Comparison of ENCODE assay signal across 28 cellular contexts in the genomic region with DNA sequence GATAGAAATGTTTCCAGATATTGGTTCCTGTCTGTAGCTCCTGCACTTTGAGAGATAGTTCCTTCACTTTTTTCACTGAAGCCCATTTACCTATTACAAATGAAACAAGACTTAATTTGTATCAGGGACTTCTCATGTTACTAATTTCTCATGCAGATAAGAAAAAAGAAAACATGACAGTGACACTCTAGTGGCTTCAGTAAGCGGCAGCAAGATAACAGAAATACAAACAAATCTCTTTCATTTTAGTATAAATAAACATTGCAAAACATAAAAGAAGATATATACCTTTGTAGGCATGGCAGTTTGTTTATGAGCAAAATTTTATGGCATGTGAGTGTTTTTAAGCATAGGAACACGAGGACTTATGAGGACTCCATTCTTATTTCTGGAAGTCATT.
"Had no signal": no experiment of that assay in that cellular context is flagged by ENCODE, and none has a peak within 500 bp of the region (broad histone marks: within the 10 kb centered on the region; RNA-seq: fewer than 3 reads in every experiment).

No MANE protein-coding gene starts in this region.

- H3K9me3 Mint-ChIP-seq: activated B cell treated with CpG ODN at 0.5 μM for 24 hours; activated CD4-positive, alpha-beta T cell treated with anti-CD3 and anti-CD28 coated beads, Interleukin-2, amount 10 ng/mL, durations not matched to agents 24 days and 14 days; activated naive CD4-positive, alpha-beta T cell treated with anti-CD3 and anti-CD28 coated beads, Interleukin-2, amount 50 U/mL, for 72 hours; activated T-cell treated with anti-CD3 and anti-CD28 coated beads, Interleukin-2, amount 50 U/mL, for 24 hours; activated T-helper 1 cell treated with anti-CD3 and anti-CD28 coated beads, Interleukin-12 subunit alpha, Interleukin-12 subunit beta, Interleukin-2, Interleukin-4 antibody, amounts not matched to agents 30 ng/mL and 10 ng/mL and 1 ng/mL, durations not matched to agents 14 hours and 24 hours and 36 hours; T-helper 1 cell treated with Interleukin-12 subunit alpha and Interleukin-12 subunit beta and Interleukin-4 antibody, amounts not matched to agents 30 μg/mL and 1 μg/mL, for 36 hours had no signal

- H3K4me1 ChIP-seq: Peyer's patch, SJCRH30 had no signal

- H3K27me3 Mint-ChIP-seq: activated B cell treated with CpG ODN at 0.5 μM for 24 hours; activated CD4-positive, alpha-beta T cell treated with anti-CD3 and anti-CD28 coated beads, Interleukin-2, amount 10 ng/mL, durations not matched to agents 24 days and 14 days; activated CD8-positive, alpha-beta memory T cell treated with anti-CD3 and anti-CD28 coated beads, Interleukin-2, amount 10 ng/mL, durations not matched to agents 7 days and 5 days; activated T-cell treated with anti-CD3 and anti-CD28 coated beads, Interleukin-2, amount 50 U/mL, for 24 hours had no signal

- H3K36me3 ChIP-seq: SJCRH30 had no signal

- H3K27ac Mint-ChIP-seq: activated B cell treated with CpG ODN at 0.5 μM for 24 hours; activated CD4-positive, alpha-beta T cell treated with anti-CD3 and anti-CD28 coated beads, Interleukin-2, amount 10 ng/mL, durations not matched to agents 24 days and 14 days; activated CD8-positive, alpha-beta memory T cell treated with anti-CD3 and anti-CD28 coated beads, Interleukin-2, amount 10 ng/mL, durations not matched to agents 7 days and 5 days; activated T-cell treated with anti-CD3 and anti-CD28 coated beads, Interleukin-2, amount 50 U/mL, for 24 hours; T-helper 1 cell treated with Interleukin-12 subunit alpha and Interleukin-12 subunit beta and Interleukin-4 antibody, amounts not matched to agents 30 μg/mL and 1 μg/mL, for 36 hours had no signal

- H3K4me1 Mint-ChIP-seq: activated CD8-positive, alpha-beta memory T cell treated with anti-CD3 and anti-CD28 coated beads, Interleukin-2, amount 10 ng/mL, durations not matched to agents 7 days and 5 days had no signal

- FAIRE-seq: TTC549 had no signal

- DNase-seq: activated B cell treated with CpG ODN at 0.5 μM for 24 hours; activated CD4-positive, alpha-beta T cell treated with anti-CD3 and anti-CD28 coated beads for 1 hour; activated CD4-positive, alpha-beta T cell treated with anti-CD3 and anti-CD28 coated beads, Interleukin-2, amount 10 ng/mL, durations not matched to agents 24 days and 14 days; activated CD4-positive, alpha-beta T cell treated with anti-CD3 and anti-CD28 coated beads, Interleukin-2, amount 50 U/mL, for 48 hours; activated CD8-positive, alpha-beta memory T cell treated with anti-CD3 and anti-CD28 coated beads, Interleukin-2, amount 10 ng/mL, durations not matched to agents 7 days and 5 days; activated effector memory CD4-positive, alpha-beta T cell treated with Interleukin-2 at 50 U/mL for 16 hours; activated naive CD4-positive, alpha-beta T cell treated with Interleukin-2 at 50 U/mL for 16 hours; activated T-cell treated with anti-CD3 and anti-CD28 coated beads, Interleukin-2, amount 50 U/mL, for 24 hours; amygdala; cerebellar nuclear complex; KG1; MM.1S; NCI-H1105; NCI-H1436; NCI-H1694 treated with DMSO at 0.1 percent for 48 hours; NCI-H2029 treated with DMSO at 0.1 percent for 48 hours; NCI-H345; NCI-H510A; NCI-H526 treated with DMSO at 0.1 percent for 48 hours; Peyer's patch; Right ventricle myocardium superior; SJCRH30; T1000 had no signal

- H3K27me3 ChIP-seq: Peyer's patch, SJCRH30 had no signal

- H3K9me3 ChIP-seq: Peyer's patch, SJCRH30 had no signal

- H3K4me3 Mint-ChIP-seq: activated B cell treated with CpG ODN at 0.5 μM for 24 hours; activated CD4-positive, alpha-beta T cell treated with anti-CD3 and anti-CD28 coated beads, Interleukin-2, amount 10 ng/mL, durations not matched to agents 24 days and 14 days; activated CD8-positive, alpha-beta memory T cell treated with anti-CD3 and anti-CD28 coated beads, Interleukin-2, amount 10 ng/mL, durations not matched to agents 7 days and 5 days; activated T-cell treated with anti-CD3 and anti-CD28 coated beads, Interleukin-2, amount 50 U/mL, for 24 hours; activated T-helper 1 cell treated with anti-CD3 and anti-CD28 coated beads, Interleukin-12 subunit alpha, Interleukin-12 subunit beta, Interleukin-2, Interleukin-4 antibody, amounts not matched to agents 30 ng/mL and 10 ng/mL and 1 ng/mL, durations not matched to agents 14 hours and 24 hours and 36 hours; T-helper 1 cell treated with Interleukin-12 subunit alpha and Interleukin-12 subunit beta and Interleukin-4 antibody, amounts not matched to agents 30 μg/mL and 1 μg/mL, for 36 hours had no signal

- H3K27ac ChIP-seq: Peyer's patch, RWPE1, SJCRH30 had no signal

- H3K4me3 ChIP-seq: Peyer's patch, SJCRH30 had no signal

- ATAC-seq: activated CD8-positive, alpha-beta memory T cell treated with anti-CD3 and anti-CD28 coated beads, Interleukin-2, amount 10 ng/mL, durations not matched to agents 7 days and 5 days; activated naive CD4-positive, alpha-beta T cell treated with anti-CD3 and anti-CD28 coated beads, Interleukin-2, amount 50 U/mL, for 72 hours had no signal
